Comparison of ENCODE assay signal across 19 cellular contexts in the genomic region with DNA sequence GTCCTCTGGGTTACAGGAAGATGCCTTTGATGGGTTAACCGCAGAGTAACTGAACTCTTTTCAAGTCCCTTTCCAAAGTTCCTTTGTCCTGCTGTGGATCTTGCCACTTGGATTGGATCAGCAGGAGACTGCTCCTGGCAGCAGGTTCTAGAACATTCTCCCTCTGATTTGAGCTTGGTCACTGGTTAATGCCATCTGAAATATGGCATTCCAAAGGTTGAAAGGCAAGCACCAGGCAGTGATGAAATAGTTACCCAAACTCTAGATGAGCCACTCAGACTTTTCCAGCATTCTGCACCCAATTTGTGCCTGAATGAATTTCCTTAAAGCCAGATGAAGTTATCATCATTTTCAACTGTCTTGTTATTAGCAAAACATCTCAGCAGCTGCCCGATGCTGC.
A peak's percentile ranks its signal among the peaks of the same experiment; 100 is the strongest.
DNase-seq lines count a peak whose midpoint lies in the region; ATAC-seq and TF ChIP-seq lines count a peak whose summit lies in the region.
"Had no signal": no experiment of that assay in that cellular context is flagged by ENCODE, and none has a peak within 500 bp of the region (broad histone marks: within the 10 kb centered on the region; RNA-seq: fewer than 3 reads in every experiment).

No MANE protein-coding gene starts in this region.

- H3K27ac Mint-ChIP-seq in activated CD4-positive, alpha-beta T cell treated with anti-CD3 and anti-CD28 coated beads, Interleukin-2, amount 10 ng/mL, durations not matched to agents 7 days and 5 days, result no peak overlapping the region
- H3K27ac Mint-ChIP-seq: CD4-positive, CD25-positive, alpha-beta regulatory T cell had no signal

- no peak overlapping the region for H3K9ac ChIP-seq in DND-41 (ENCODE audit: low read depth, low read length)

- peak; percentile 27 for DNase-seq in AG10803 (ENCODE audit: low read depth)
- DNase-seq in DND-41, result no peak
- no peak for DNase-seq in coronary artery (ENCODE audit: low spot score)
- no peak for DNase-seq in gastrocnemius medialis
- DNase-seq in activated CD4-positive, alpha-beta T cell treated with anti-CD3 and anti-CD28 coated beads, Interleukin-2, amount 10 ng/mL, durations not matched to agents 7 days and 5 days, result no peak
- DNase-seq in left colon, result no peak
- DNase-seq in DMS153 (lab: John Stamatoyannopoulos, UW), result no peak
- no peak for DNase-seq in mucosa of gallbladder (ENCODE audit: low spot score)
- DNase-seq: ACHN; Caco-2; CD4-positive, CD25-positive, alpha-beta regulatory T cell; HCEC 1CT; NCI-H1417 treated with DMSO at 0.1 percent for 48 hours; NCI-H1930; NCI-H748 treated with DMSO at 0.1 percent for 48 hours; OCI-M1 had no signal

- no peaks in the 10 kb centered on the region for H3K79me2 ChIP-seq in DND-41 (ENCODE audit: insufficient read depth, low read length)

- H3K4me1 Mint-ChIP-seq in activated CD4-positive, alpha-beta T cell treated with anti-CD3 and anti-CD28 coated beads, Interleukin-2, amount 10 ng/mL, durations not matched to agents 7 days and 5 days, result peaks cover 9% of the 10 kb centered on the region

- no peaks in the 10 kb centered on the region for H4K20me1 ChIP-seq in DND-41 (ENCODE audit: insufficient read depth, low read length)

- peaks cover 8% of the 10 kb centered on the region for H3K9me3 Mint-ChIP-seq in activated CD4-positive, alpha-beta T cell treated with anti-CD3 and anti-CD28 coated beads, Interleukin-2, amount 10 ng/mL, durations not matched to agents 7 days and 5 days

- no peak overlapping the region for H3K4me2 ChIP-seq in DND-41 (ENCODE audit: insufficient read depth, low read length)

- H3K4me1 ChIP-seq in DND-41 (ENCODE audit: insufficient read depth, low read length) (peaks cover 37% of the 10 kb centered on the region), gastrocnemius medialis (peaks cover 13 to 53% of the 10 kb centered on the region in 2 donors)
- H3K4me1 ChIP-seq: Caco-2 had no signal

- TF ChIP-seq POLR2A in gastrocnemius medialis (IDR thresholded peaks at IDR 0.05), result no peak

- ATAC-seq in DND-41 (ENCODE audit: insufficient read depth, low read depth), result no peak; the same call in 2 of the 3 replicates
- no peak for ATAC-seq in gastrocnemius medialis
- no peak for ATAC-seq in left colon
- ATAC-seq: K562 had no signal

- CTCF ChIA-PET in activated CD4-positive, alpha-beta T cell treated with anti-CD3 and anti-CD28 coated beads, Interleukin-2, amount 10 ng/mL, durations not matched to agents 7 days and 5 days (lab: Charles Lee), result interaction anchor here (1.5 kb wide), 1 partner anchor 15 kb away, joined by 3 read pairs; no protein-coding TSS in a partner anchor

- in situ Hi-C loops in gastrocnemius medialis (cut with MboI; ENCODE audit: low sequenced_read_pairs in 4 of 4), result no loop called here

- H3K4me3 ChIP-seq in AG10803 (ENCODE audit: low read length) (no peak overlapping the region), DND-41 (ENCODE audit: low read depth in 1 of 2, low read length in 2 of 2) (no peak overlapping the region), coronary artery (no peak overlapping the region), gastrocnemius medialis (no peak overlapping the region)
- H3K4me3 ChIP-seq: K562 had no signal

- TF ChIP-seq CTCF in AG10803 (conservative IDR thresholded peaks at IDR 0.05; ENCODE audit: low read length) (no peak), DND-41 (IDR thresholded peaks at IDR 0.05; ENCODE audit: borderline replicate concordance, extremely low read depth, low read length, poor library complexity, severe bottlenecking) (no peak), coronary artery (IDR thresholded peaks at IDR 0.05) (no peak), gastrocnemius medialis (IDR thresholded peaks at IDR 0.05 in 4 of 5, conservative IDR thresholded peaks at IDR 0.05 in 1 of 5) (no peak)

- peaks cover 16% of the 10 kb centered on the region for H3K27me3 Mint-ChIP-seq in activated CD4-positive, alpha-beta T cell treated with anti-CD3 and anti-CD28 coated beads, Interleukin-2, amount 10 ng/mL, durations not matched to agents 7 days and 5 days
- H3K27me3 Mint-ChIP-seq: CD4-positive, CD25-positive, alpha-beta regulatory T cell had no signal

- POLR2A ChIA-PET in activated CD4-positive, alpha-beta T cell treated with anti-CD3 and anti-CD28 coated beads, Interleukin-2, amount 10 ng/mL, durations not matched to agents 7 days and 5 days (lab: Charles Lee), result no interaction called here

- intact Hi-C loops in gastrocnemius medialis (cut with DNase I; ENCODE audit: low total_unique reads), result no loop called here
- intact Hi-C loops in left colon (cut with DNase I, micrococcal nuclease), result no loop called here

- H2AFZ ChIP-seq in DND-41 (ENCODE audit: low read depth, low read length), result peak overlapping the region; percentile 61

- no peaks in the 10 kb centered on the region for H3K27me3 ChIP-seq in DND-41 (ENCODE audit: insufficient read depth, low read length, poor library complexity)
- H3K27me3 ChIP-seq in gastrocnemius medialis, result no peaks in the 10 kb centered on the region

- H3K4me3 Mint-ChIP-seq in activated CD4-positive, alpha-beta T cell treated with anti-CD3 and anti-CD28 coated beads, Interleukin-2, amount 10 ng/mL, durations not matched to agents 7 days and 5 days, result no peak overlapping the region
- H3K4me3 Mint-ChIP-seq: CD4-positive, CD25-positive, alpha-beta regulatory T cell had no signal

- H3K27ac ChIP-seq in DND-41 (ENCODE audit: low read length) (peak overlapping the region; percentile 39), coronary artery (peak overlapping the region; percentile 63 to 65), gastrocnemius medialis (peak overlapping the region in 3 of 4 donors; percentile 23 to 60 (median 40))
- H3K27ac ChIP-seq: HL-60, RWPE1 had no signal

- H3K9me3 ChIP-seq in DND-41 (ENCODE audit: insufficient read depth, low read length, severe bottlenecking) (no peaks in the 10 kb centered on the region), gastrocnemius medialis (no peaks in the 10 kb centered on the region)
- H3K9me3 ChIP-seq: Caco-2 had no signal

- H3K36me3 ChIP-seq in DND-41 (ENCODE audit: insufficient read depth, low read length) (no peaks in the 10 kb centered on the region), gastrocnemius medialis (no peaks in the 10 kb centered on the region)

- H3K36me3 Mint-ChIP-seq in activated CD4-positive, alpha-beta T cell treated with anti-CD3 and anti-CD28 coated beads, Interleukin-2, amount 10 ng/mL, durations not matched to agents 7 days and 5 days (ENCODE audit: low read depth), result no peaks in the 10 kb centered on the region
- H3K36me3 Mint-ChIP-seq: CD4-positive, CD25-positive, alpha-beta regulatory T cell had no signal
